ENCODE assay signal across 5 cellular contexts in the genomic region with DNA sequence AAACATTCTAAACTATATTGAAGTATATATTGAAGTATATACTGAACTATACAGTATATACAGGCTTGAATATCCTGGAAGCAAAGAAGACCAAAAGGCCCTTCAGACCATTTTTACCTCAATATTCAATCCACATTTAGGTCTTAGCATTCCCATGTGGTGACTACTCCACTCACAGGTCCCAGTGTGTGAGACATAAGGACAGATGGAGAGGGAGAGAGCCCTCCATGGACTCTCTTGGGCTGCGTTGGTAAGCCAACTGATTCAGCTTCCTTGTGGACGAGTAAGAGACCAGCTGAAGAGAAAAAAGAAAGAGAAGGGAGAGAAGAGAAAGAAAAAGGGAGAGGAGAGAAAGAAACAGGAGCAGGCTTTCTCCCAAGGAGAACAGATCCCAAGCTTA.
"Had no signal": no experiment of that assay in that cellular context is flagged by ENCODE, and none has a peak within 500 bp of the region (broad histone marks: within the 10 kb centered on the region; RNA-seq: fewer than 3 reads in every experiment).

No MANE protein-coding gene starts in this region.

- H3K4me3 ChIP-seq: GM23248, K562 had no signal

- ATAC-seq: K562 had no signal

- H3K27ac ChIP-seq: GM23248 had no signal

- DNase-seq: GM23248, H9, HCEC 1CT, IMR-90 had no signal

- H3K9ac ChIP-seq: GM23248 had no signal

- H2AFZ ChIP-seq: GM23248 had no signal
